Comparison of ENCODE assay signal across 9 cellular contexts in the genomic region with DNA sequence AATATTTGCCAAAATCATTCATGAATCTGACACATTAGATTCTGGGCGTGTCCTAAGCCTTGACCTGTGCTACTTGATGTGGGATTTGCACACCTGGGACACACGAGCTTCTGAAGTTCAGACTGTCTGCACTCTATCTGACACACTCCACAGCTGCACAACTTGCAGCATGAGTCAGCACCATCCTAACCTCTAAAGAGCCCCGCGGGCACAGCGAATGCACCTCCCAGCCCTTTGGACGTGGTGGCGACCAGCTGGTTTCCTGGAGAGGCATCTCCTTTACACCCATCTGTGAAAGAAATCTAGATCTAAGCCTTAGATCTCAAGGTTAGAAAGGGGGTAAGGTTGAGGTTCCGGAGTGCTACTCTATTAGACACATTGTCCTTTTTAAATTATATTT.
DNase-seq lines count a peak whose midpoint lies in the region; ATAC-seq, FAIRE-seq and TF ChIP-seq lines count a peak whose summit lies in the region.
"Had no signal": no experiment of that assay in that cellular context is flagged by ENCODE, and none has a peak within 500 bp of the region (broad histone marks: within the 10 kb centered on the region; RNA-seq: fewer than 3 reads in every experiment).

No MANE protein-coding gene starts in this region.

- no peak for FAIRE-seq in kidney (lab: Jason Lieb, UNC)

- ATAC-seq in GM21529 (IDR thresholded peaks at IDR 0.05; ENCODE audit: unreplicated experiment) (peak; percentile 71), foreskin keratinocyte (peak; percentile 100), HG03521 (IDR thresholded peaks at IDR 0.05; ENCODE audit: unreplicated experiment) (no peak)

- no peaks in the 10 kb centered on the region for H3K36me3 Mint-ChIP-seq in type B pancreatic cell

- H3K27ac ChIP-seq in foreskin keratinocyte (no peak overlapping the region), kidney (ENCODE audit: low read depth in 2 of 2, low read length in 2 of 2) (no peak overlapping the region)

- peaks cover 25% of the 10 kb centered on the region for H3K4me1 Mint-ChIP-seq in type B pancreatic cell (ENCODE audit: unreplicated experiment)

- H3K9me3 ChIP-seq in MG63 (no peaks in the 10 kb centered on the region), kidney (ENCODE audit: control insufficient read depth in 1 of 2, low read length in 2 of 2) (no peaks in the 10 kb centered on the region)

- H3K36me3 ChIP-seq in MG63 = no peaks in the 10 kb centered on the region
- no peaks in the 10 kb centered on the region for H3K36me3 ChIP-seq in kidney (ENCODE audit: control insufficient read depth in 1 of 2, insufficient read depth in 2 of 2, low read length in 2 of 2)

- no peak overlapping the region for H3K9ac ChIP-seq in kidney (ENCODE audit: low read length in 2 of 2)

- no peak for TF ChIP-seq CTCF in foreskin keratinocyte (conservative IDR thresholded peaks at IDR 0.05)
- no peak for TF ChIP-seq CTCF in kidney (IDR thresholded peaks at IDR 0.05; ENCODE audit: borderline replicate concordance, extremely low read depth, insufficient read depth)
- TF ChIP-seq CTCF in type B pancreatic cell (conservative IDR thresholded peaks at IDR 0.05) = no peak

- H3K4me1 ChIP-seq in foreskin keratinocyte = peaks cover 10% of the 10 kb centered on the region
- H3K4me1 ChIP-seq in kidney (ENCODE audit: control insufficient read depth in 1 of 2, insufficient read depth in 1 of 2, low read depth in 1 of 2, low read length in 2 of 2) = peaks cover 9 to 17% of the 10 kb centered on the region in 2 donors

- no peaks in the 10 kb centered on the region for H3K9me3 Mint-ChIP-seq in type B pancreatic cell

- peak; percentile 67 for DNase-seq in ELF-1 (ENCODE audit: low read depth, low spot score)
- DNase-seq in MG63 = peak; percentile 33
- peak; percentile 82 to 87 for DNase-seq in foreskin keratinocyte
- no peak for DNase-seq in kidney
- DNase-seq in type B pancreatic cell (ENCODE audit: extremely low spot score, unreplicated experiment) = no peak
- DNase-seq in NOMO-1 (lab: John Stamatoyannopoulos, UW; ENCODE audit: unreplicated experiment in 2 of 2) = no peak
- DNase-seq: substantia nigra had no signal

- no peak overlapping the region for H3K4me3 Mint-ChIP-seq in type B pancreatic cell

- no peak overlapping the region for H3K4me3 ChIP-seq in MG63
- H3K4me3 ChIP-seq in kidney (ENCODE audit: low read length in 2 of 2) = no peak overlapping the region

- intact Hi-C loops in kidney (cut with DNase I) = no loop called here

- no peaks in the 10 kb centered on the region for H3K27me3 ChIP-seq in MG63
- H3K27me3 ChIP-seq in foreskin keratinocyte = peaks cover 12% of the 10 kb centered on the region

- no peaks in the 10 kb centered on the region for H3K27me3 Mint-ChIP-seq in type B pancreatic cell

- no peak overlapping the region for H3K27ac Mint-ChIP-seq in type B pancreatic cell

Comparison
In these comparisons a context has a peak if more than half of its experiments do, and no peak if none do; other contexts are left out.
1. DNase-seq: peak in ELF-1 (single experiment), MG63 (single experiment) and foreskin keratinocyte (2 of 2); none in kidney (single experiment), type B pancreatic cell (single experiment) and NOMO-1 (0 of 2).